ENCODE assay signal across 9 cellular contexts in the genomic region with DNA sequence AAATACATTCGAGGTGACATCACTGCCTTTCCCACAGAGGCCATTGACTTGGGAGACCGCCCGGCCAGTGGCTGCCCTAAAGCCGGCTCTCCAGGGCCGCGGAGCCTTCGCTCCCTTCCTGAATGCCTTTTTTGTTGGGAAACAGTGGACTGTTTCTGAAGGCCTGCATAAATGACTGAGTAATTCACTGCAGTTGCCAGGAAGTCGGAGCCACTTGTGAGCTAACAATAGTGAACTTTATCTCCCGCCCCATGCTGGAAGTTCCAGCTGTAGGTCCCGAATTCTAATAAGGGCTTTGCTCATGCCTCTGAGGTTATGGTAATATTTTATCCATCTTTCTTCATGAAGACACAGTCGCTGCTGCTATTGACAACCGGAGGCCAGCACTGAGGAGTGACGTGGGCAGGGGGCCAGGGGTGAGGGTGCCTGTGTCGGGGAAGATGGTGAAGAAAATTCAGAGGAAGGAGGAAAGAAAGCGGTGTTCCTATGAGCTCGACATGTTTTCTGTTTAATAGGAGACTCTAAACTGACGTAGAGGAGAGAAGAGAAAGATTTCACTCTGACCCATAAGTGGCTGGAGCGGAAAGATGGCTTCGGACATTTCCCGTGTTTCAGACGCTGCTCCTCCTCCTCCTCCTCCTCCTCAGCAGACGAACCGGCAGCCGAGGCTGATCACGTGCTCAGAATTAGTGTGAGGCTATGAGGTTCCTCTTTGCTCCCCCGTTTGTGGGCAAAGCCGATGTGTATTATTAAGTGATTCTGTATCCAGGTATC.
DNase-seq lines count a peak whose midpoint lies in the region; ATAC-seq and TF ChIP-seq lines count a peak whose summit lies in the region.
"Had no signal": no experiment of that assay in that cellular context is flagged by ENCODE, and none has a peak within 500 bp of the region (broad histone marks: within the 10 kb centered on the region; RNA-seq: fewer than 3 reads in every experiment).

No MANE protein-coding gene starts in this region.

- no peak for TF ChIP-seq CTCF in AG09309 (IDR thresholded peaks at IDR 0.05; ENCODE audit: control insufficient read depth, insufficient read depth, low read depth, low read length, missing control alignments)
- no peak for TF ChIP-seq CTCF in astrocyte of the spinal cord (IDR thresholded peaks at IDR 0.05; ENCODE audit: low read depth, low read length)
- TF ChIP-seq CTCF in omental fat pad (IDR thresholded peaks at IDR 0.05): no peak

- H3K4me1 ChIP-seq in right cardiac atrium (ENCODE audit: control insufficient read depth, insufficient read depth, low read length): no peaks in the 10 kb centered on the region

- DNase-seq in AG09309 (ENCODE audit: low read depth): peak; percentile 35
- peak; percentile 94 for DNase-seq in astrocyte of the spinal cord (ENCODE audit: low read depth, low spot score)
- peak; percentile 91 to 96 (median 94) for DNase-seq in right cardiac atrium
- no peak for DNase-seq in omental fat pad (ENCODE audit: low spot score)
- DNase-seq in KG1 (lab: John Stamatoyannopoulos, UW): no peak
- DNase-seq in stimulated activated CD4-positive, alpha-beta T cell treated with anti-CD3 and anti-CD28 coated beads, Interleukin-4, amount 100 ng/mL, for 24 hours: no peak
- DNase-seq in NCI-H2171 (lab: John Stamatoyannopoulos, UW): no peak
- no peak for DNase-seq in central memory CD4-positive, alpha-beta T cell
- DNase-seq: amniotic stem cell had no signal

- no peak overlapping the region for H3K4me3 ChIP-seq in AG09309 (ENCODE audit: control insufficient read depth, low read depth, low read length)
- no peak overlapping the region for H3K4me3 ChIP-seq in astrocyte of the spinal cord (ENCODE audit: low read depth, low read length)
- peak overlapping the region; percentile 0 for H3K4me3 ChIP-seq in right cardiac atrium (ENCODE audit: low read length)

- H3K9me3 ChIP-seq in right cardiac atrium (ENCODE audit: control insufficient read depth, low read length): no peaks in the 10 kb centered on the region

- intact Hi-C loops in right cardiac atrium (cut with DNase I): no loop called here

- in situ Hi-C loops in astrocyte of the spinal cord (cut with HindIII; ENCODE audit: low sequenced_read_pairs): no loop called here

- H3K27ac ChIP-seq in right cardiac atrium (ENCODE audit: low read length): peak overlapping the region; percentile 80

- peak; percentile 96 to 97 for ATAC-seq in right cardiac atrium
- peak; percentile 82 for ATAC-seq in omental fat pad (ENCODE audit: low FRiP score)

- no peaks in the 10 kb centered on the region for H3K27me3 ChIP-seq in right cardiac atrium (ENCODE audit: control insufficient read depth, insufficient read depth)

- 25% methylated on average over 27 of the region's 27 CpGs for WGBS in right cardiac atrium

Comparison
In these comparisons a context has a peak if more than half of its experiments do, and no peak if none do; other contexts are left out.
1. DNase-seq: peak in AG09309 (single experiment), astrocyte of the spinal cord (single experiment) and right cardiac atrium (3 of 3); none in omental fat pad (single experiment), KG1 (single experiment), stimulated activated CD4-positive, alpha-beta T cell treated with anti-CD3 and anti-CD28 coated beads, Interleukin-4, amount 100 ng/mL, for 24 hours (single experiment), NCI-H2171 (single experiment) and central memory CD4-positive, alpha-beta T cell (single experiment).